In genomic region chr2:101743288-101743687, GRCh38 we compare ENCODE assay signal across 1 cellular context.
TF ChIP-seq lines count a peak whose summit lies in the region.

No MANE protein-coding gene starts in this region.

TF ChIP-seq in SK-N-SH treated with all-trans-retinoic acid at 6 μM for 48 hours, 23 proteins besides CTCF, POLR2A, EP300 and RAD21 (continued from another document):
- no peak for TF ChIP-seq TSHZ2 (CRISPR knock-in tag; IDR thresholded peaks at IDR 0.05)
- TF ChIP-seq CSDC2 (CRISPR knock-in tag; IDR thresholded peaks at IDR 0.05), result no peak
- TF ChIP-seq ZFP30 (CRISPR knock-in tag; IDR thresholded peaks at IDR 0.05), result no peak
- no peak for TF ChIP-seq OSR1 (CRISPR knock-in tag; IDR thresholded peaks at IDR 0.05)
